Comparison of ENCODE assay signal across 8 cellular contexts in genomic region chr5:14440598-14441401, GRCh38.
DNase-seq lines count a peak whose midpoint lies in the region; FAIRE-seq and TF ChIP-seq lines count a peak whose summit lies in the region.

No MANE protein-coding gene starts in this region.

- H3K27ac ChIP-seq in SK-N-MC: peak overlapping the region; percentile 80
- H3K27ac ChIP-seq in ovary: peak overlapping the region; percentile 33 to 75

- H3K4me1 ChIP-seq in ovary (ENCODE audit: insufficient read depth): peaks cover 2% of the 10 kb centered on the region

- H3K9ac ChIP-seq in SK-N-MC (ENCODE audit: insufficient read length): peak overlapping the region; percentile 65

- intact Hi-C loops in ovary (cut with DNase I): no loop called here
- intact Hi-C loops in Calu3 (cut with micrococcal nuclease; ENCODE audit: unreplicated experiment): no loop called here

- H3K36me3 ChIP-seq in SK-N-MC (ENCODE audit: insufficient read depth, low read length): no peaks in the 10 kb centered on the region
- no peaks in the 10 kb centered on the region for H3K36me3 ChIP-seq in ovary

- DNase-seq in AG10803 (ENCODE audit: low read depth) (peak; percentile 98), SK-N-MC (ENCODE audit: low read depth, low spot score) (peak; percentile 51), frontal cortex (ENCODE audit: low spot score in 2 of 2) (peak; percentile 50 to 60), ovary (peak; percentile 64 to 83 (median 74)), T1000 (lab: John Stamatoyannopoulos, UW) (no peak), GOT3 (lab: John Stamatoyannopoulos, UW) (no peak), Calu3 (no peak), GM12891 (ENCODE audit: insufficient read length, low spot score) (no peak)

- no peak overlapping the region for H3K4me3 Mint-ChIP-seq in Calu3 (ENCODE audit: low read depth, unreplicated experiment)

- H3K36me3 Mint-ChIP-seq in Calu3 (ENCODE audit: insufficient read depth, unreplicated experiment): peaks cover 18% of the 10 kb centered on the region

- WGBS in ovary, 3 donors: 4 to 11% (median 8%) methylated on average over 29 to 40 of the region's 40 CpGs

- no peak for FAIRE-seq in frontal cortex (lab: Jason Lieb, UNC)
- FAIRE-seq in GM12891 (lab: Jason Lieb, UNC): no peak

- H3K4me1 Mint-ChIP-seq in Calu3 (ENCODE audit: low read depth, unreplicated experiment): peaks cover under 1% of the 10 kb centered on the region

- no peaks in the 10 kb centered on the region for H3K27me3 ChIP-seq in ovary

- H3K9me3 ChIP-seq in SK-N-MC (ENCODE audit: low read depth, low read length) (no peaks in the 10 kb centered on the region), ovary (no peaks in the 10 kb centered on the region)

- H3K4me3 ChIP-seq in AG10803 (ENCODE audit: low read length) (peak overlapping the region; percentile 71), SK-N-MC (peak overlapping the region; percentile 82), ovary (peak overlapping the region; percentile 27)

- CTCF ChIA-PET in Calu3 (lab: Charles Lee): interaction anchor here (0.5 kb wide), 1 partner anchor 205 kb away, joined by 3 read pairs; no protein-coding TSS in a partner anchor

- TF ChIP-seq EP300 in ovary (IDR thresholded peaks at IDR 0.05): no peak

- H3K27me3 Mint-ChIP-seq in Calu3 (ENCODE audit: unreplicated experiment): no peaks in the 10 kb centered on the region

- H3K9me3 Mint-ChIP-seq in Calu3 (ENCODE audit: low read depth, unreplicated experiment): no peaks in the 10 kb centered on the region

- H3K27ac Mint-ChIP-seq in Calu3 (ENCODE audit: unreplicated experiment): no peak overlapping the region

- TF ChIP-seq POLR2A in ovary (IDR thresholded peaks at IDR 0.05) (peak; percentile 37), GM12891 (IDR thresholded peaks at IDR 0.05; ENCODE audit: low read depth, low read length) (no peak)

- BruUV-seq in Calu3 (replicated peaks; lab: Mats Ljungman, UMichigan): no TSS peak

- no peak; the same call in 1 of the 2 replicates for TF ChIP-seq CTCF in AG10803 (conservative IDR thresholded peaks at IDR 0.05; ENCODE audit: low read length)
- no peak for TF ChIP-seq CTCF in ovary (IDR thresholded peaks at IDR 0.05)
- TF ChIP-seq CTCF in Calu3 (IDR thresholded peaks at IDR 0.05; ENCODE audit: unreplicated experiment): no peak

TF ChIP-seq in GM12891, 5 proteins besides CTCF, POLR2A, EP300 and RAD21:
- TF ChIP-seq PAX5 (IDR thresholded peaks at IDR 0.05; ENCODE audit: insufficient read depth, low read length, severe bottlenecking): no peak
- no peak for TF ChIP-seq POU2F2 (IDR thresholded peaks at IDR 0.05; ENCODE audit: low read depth, low read length)
- TF ChIP-seq POLR2AphosphoS5 (IDR thresholded peaks at IDR 0.05; ENCODE audit: low read depth, low read length): no peak
- TF ChIP-seq SPI1 (IDR thresholded peaks at IDR 0.05; ENCODE audit: low read depth, low read length): no peak
- no peak for TF ChIP-seq TAF1 (IDR thresholded peaks at IDR 0.05; ENCODE audit: low read depth, low read length)

Comparison
In these comparisons a context has a peak if more than half of its experiments do, and no peak if none do; other contexts are left out.
1. DNase-seq: peak in AG10803 (single experiment), SK-N-MC (single experiment), frontal cortex (2 of 2) and ovary (5 of 5); none in T1000 (single experiment), GOT3 (single experiment), Calu3 (single experiment) and GM12891 (single experiment).
2. H3K4me3 ChIP-seq: peak in every context shown above with its lines; median percentile 82 in SK-N-MC; 71 in AG10803; 27 in ovary.